In genomic region chr3:151887450-151888211, GRCh38 we compare ENCODE assay signal across 1 cellular context. TPM values are rescaled to one million over a fixed set of nuclear protein-coding genes. Genes with fewer than 3 reads are reported as not detected.
"Had no signal": no experiment of that assay in that cellular context is flagged by ENCODE, and none has a peak within 500 bp of the region (broad histone marks: within the 10 kb centered on the region; RNA-seq: fewer than 3 reads in every experiment).

No MANE protein-coding gene starts in this region.

RNA-seq across cellular contexts. Expression of gene SUCNR1, which starts 14.2 kb away (rescaled TPM):
- total RNA-seq: PC-9 had no signal
